8 cellular contexts compared by ENCODE assay signal in genomic region chr1:248837045-248837793, GRCh38. TPM values are rescaled to one million over a fixed set of nuclear protein-coding genes. Genes with fewer than 3 reads are reported as not detected.
A peak's percentile ranks its signal among the peaks of the same experiment; 100 is the strongest.
DNase-seq lines count a peak whose midpoint lies in the region; ATAC-seq, FAIRE-seq and TF ChIP-seq lines count a peak whose summit lies in the region.

No MANE protein-coding gene starts in this region.

- no peak for ATAC-seq in RWPE2 (ENCODE audit: low read depth)

- peaks cover 3% of the 10 kb centered on the region for H3K4me1 ChIP-seq in RWPE2 (ENCODE audit: insufficient read depth, poor library complexity, severe bottlenecking)
- H3K4me1 ChIP-seq in iPS-18a (ENCODE audit: control insufficient read depth, low read depth, low read length): no peaks in the 10 kb centered on the region

- TF ChIP-seq CTCF in RWPE2 (IDR thresholded peaks at IDR 0.05; ENCODE audit: poor library complexity, severe bottlenecking): no peak

- no peaks in the 10 kb centered on the region for H3K9me3 ChIP-seq in RWPE2 (ENCODE audit: severe bottlenecking)
- H3K9me3 ChIP-seq in iPS-18a (ENCODE audit: control insufficient read depth, low read depth, low read length): no peaks in the 10 kb centered on the region

- no peaks in the 10 kb centered on the region for H3K27me3 ChIP-seq in RWPE2 (ENCODE audit: insufficient read depth, poor library complexity, severe bottlenecking)
- H3K27me3 ChIP-seq in iPS-18a (ENCODE audit: control insufficient read depth, insufficient read depth, low read length): peaks cover 12% of the 10 kb centered on the region

- peak; percentile 1 for DNase-seq in activated CD4-positive, alpha-beta T cell treated with anti-CD3 and anti-CD28 coated beads for 48 hours
- no peak for DNase-seq in activated CD4-positive, alpha-beta T cell treated with anti-CD3 and anti-CD28 coated beads, Interleukin-2, amount 50 U/mL, for 1 hour
- DNase-seq in RWPE2 (ENCODE audit: low spot score) (no peak), substantia nigra (lab: John Stamatoyannopoulos, UW) (peak in 1 of 49 donors; percentile 49), AG20443 (ENCODE audit: low spot score) (no peak), GM12892 (ENCODE audit: insufficient read length) (no peak)
- DNase-seq in activated CD8-positive, alpha-beta memory T cell treated with anti-CD3 and anti-CD28 coated beads, Interleukin-2, amount 50 U/mL, for 4 hours: no peak

- H3K36me3 ChIP-seq in RWPE2 (ENCODE audit: low read depth): no peaks in the 10 kb centered on the region
- no peaks in the 10 kb centered on the region for H3K36me3 ChIP-seq in iPS-18a (ENCODE audit: control insufficient read depth, low read depth, low read length)

- H3K27ac ChIP-seq in RWPE2 (ENCODE audit: poor library complexity, severe bottlenecking) (no peak overlapping the region), iPS-18a (ENCODE audit: low read length) (no peak overlapping the region), substantia nigra (ENCODE audit: low read depth, low read length, poor library complexity, severe bottlenecking) (peak overlapping the region; percentile 87)

- H3K9ac ChIP-seq in iPS-18a (ENCODE audit: low read length): peak overlapping the region; percentile 10

- no peak for TF ChIP-seq POLR2A in GM12892 (IDR thresholded peaks at IDR 0.05; ENCODE audit: low read depth, low read length)

- H3K4me3 ChIP-seq in RWPE2 (ENCODE audit: severe bottlenecking) (peak overlapping the region; percentile 81), iPS-18a (ENCODE audit: low read length) (peak overlapping the region; percentile 86)

- no peak for FAIRE-seq in GM12892 (lab: Jason Lieb, UNC)

RNA-seq across cellular contexts. Expression of gene ZNF672, which starts 0.8 kb away (rescaled TPM):
- polyA plus RNA-seq in GM12892 (2012; ENCODE audit: missing spikeins): 17.9 TPM

RNA-seq across cellular contexts. Expression of gene SH3BP5L, which starts 11.5 kb away (rescaled TPM):
- polyA plus RNA-seq in GM12892 (2012; ENCODE audit: missing spikeins): 5.6 TPM

RNA-seq across cellular contexts. Expression of gene ZNF692, which starts 21.7 kb away (rescaled TPM):
- polyA plus RNA-seq in GM12892 (2012; ENCODE audit: missing spikeins): 55.9 TPM
